Comparison of ENCODE assay signal across 1 cellular context in the genomic region with DNA sequence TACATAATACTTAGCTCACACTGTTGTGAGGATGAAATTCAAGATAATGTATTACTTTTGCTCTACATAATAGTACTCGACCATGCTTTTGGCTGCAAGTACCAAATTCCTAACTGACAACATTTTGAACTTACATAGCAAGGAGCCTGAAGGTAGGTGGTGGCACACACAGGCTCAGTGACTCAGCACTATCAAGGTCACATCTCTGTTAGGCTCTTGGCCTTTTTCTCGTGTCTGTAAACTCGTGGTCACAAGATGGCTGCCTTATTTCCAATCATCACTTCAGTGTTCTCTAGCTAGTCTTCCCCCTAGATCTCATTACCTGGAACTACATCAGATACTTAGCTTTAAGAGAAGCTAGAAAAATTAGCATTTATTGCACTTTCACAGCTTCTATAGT.
A peak's percentile ranks its signal among the peaks of the same experiment; 100 is the strongest.
TF ChIP-seq lines count a peak whose summit lies in the region.

No MANE protein-coding gene starts in this region.

TF ChIP-seq in K562, 482 proteins besides CTCF, POLR2A, EP300 and RAD21 (continued from another document):
- TF ChIP-seq, protein P1, sequence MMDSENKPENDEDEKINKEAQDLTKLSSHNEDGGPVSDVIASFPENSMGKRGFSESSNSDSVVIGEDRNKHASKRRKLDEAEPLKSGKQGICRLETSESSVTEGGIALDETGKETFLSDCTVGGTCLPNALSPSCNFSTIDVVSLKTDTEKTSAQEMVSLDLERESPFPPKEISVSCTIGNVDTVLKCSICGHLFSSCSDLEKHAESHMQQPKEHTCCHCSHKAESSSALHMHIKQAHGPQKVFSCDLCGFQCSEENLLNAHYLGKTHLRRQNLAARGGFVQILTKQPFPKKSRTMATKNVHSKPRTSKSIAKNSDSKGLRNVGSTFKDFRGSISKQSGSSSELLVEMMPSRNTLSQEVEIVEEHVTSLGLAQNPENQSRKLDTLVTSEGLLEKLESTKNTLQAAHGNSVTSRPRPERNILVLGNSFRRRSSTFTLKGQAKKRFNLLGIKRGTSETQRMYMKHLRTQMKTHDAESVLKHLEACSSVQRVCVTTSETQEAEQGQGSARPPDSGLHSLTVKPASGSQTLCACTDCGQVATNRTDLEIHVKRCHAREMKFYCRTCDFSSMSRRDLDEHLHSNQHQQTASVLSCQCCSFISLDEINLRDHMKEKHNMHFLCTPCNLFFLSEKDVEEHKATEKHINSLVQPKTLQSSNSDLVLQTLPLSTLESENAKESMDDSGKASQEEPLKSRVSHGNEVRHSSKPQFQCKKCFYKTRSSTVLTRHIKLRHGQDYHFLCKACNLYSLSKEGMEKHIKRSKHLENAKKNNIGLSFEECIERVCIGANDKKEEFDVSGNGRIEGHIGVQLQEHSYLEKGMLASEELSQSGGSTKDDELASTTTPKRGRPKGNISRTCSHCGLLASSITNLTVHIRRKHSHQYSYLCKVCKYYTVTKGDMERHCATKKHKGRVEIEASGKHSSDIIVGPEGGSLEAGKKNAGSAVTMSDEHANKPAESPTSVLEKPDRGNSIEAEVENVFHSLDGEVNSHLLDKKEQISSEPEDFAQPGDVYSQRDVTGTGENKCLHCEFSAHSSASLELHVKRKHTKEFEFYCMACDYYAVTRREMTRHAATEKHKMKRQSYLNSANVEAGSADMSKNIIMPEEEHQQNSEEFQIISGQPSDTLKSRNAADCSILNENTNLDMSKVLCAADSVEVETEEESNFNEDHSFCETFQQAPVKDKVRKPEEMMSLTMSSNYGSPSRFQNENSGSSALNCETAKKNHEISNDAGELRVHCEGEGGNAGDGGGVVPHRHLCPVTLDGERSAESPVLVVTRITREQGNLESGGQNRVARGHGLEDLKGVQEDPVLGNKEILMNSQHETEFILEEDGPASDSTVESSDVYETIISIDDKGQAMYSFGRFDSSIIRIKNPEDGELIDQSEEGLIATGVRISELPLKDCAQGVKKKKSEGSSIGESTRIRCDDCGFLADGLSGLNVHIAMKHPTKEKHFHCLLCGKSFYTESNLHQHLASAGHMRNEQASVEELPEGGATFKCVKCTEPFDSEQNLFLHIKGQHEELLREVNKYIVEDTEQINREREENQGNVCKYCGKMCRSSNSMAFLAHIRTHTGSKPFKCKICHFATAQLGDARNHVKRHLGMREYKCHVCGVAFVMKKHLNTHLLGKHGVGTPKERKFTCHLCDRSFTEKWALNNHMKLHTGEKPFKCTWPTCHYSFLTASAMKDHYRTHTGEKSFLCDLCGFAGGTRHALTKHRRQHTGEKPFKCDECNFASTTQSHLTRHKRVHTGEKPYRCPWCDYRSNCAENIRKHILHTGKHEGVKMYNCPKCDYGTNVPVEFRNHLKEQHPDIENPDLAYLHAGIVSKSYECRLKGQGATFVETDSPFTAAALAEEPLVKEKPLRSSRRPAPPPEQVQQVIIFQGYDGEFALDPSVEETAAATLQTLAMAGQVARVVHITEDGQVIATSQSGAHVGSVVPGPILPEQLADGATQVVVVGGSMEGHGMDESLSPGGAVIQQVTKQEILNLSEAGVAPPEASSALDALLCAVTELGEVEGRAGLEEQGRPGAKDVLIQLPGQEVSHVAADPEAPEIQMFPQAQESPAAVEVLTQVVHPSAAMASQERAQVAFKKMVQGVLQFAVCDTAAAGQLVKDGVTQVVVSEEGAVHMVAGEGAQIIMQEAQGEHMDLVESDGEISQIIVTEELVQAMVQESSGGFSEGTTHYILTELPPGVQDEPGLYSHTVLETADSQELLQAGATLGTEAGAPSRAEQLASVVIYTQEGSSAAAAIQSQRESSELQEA (IDR thresholded peaks at IDR 0.05; ENCODE audit: low read depth): no peak
- TF ChIP-seq CBX2 (IDR thresholded peaks at IDR 0.05; ENCODE audit: insufficient read depth, low read length, poor library complexity, severe bottlenecking) (no peak), RBM14 (IDR thresholded peaks at IDR 0.05; ENCODE audit: borderline replicate concordance, insufficient read depth, low read depth, low read length) (no peak), JUND (IDR thresholded peaks at IDR 0.05; ENCODE audit: borderline replicate concordance, low read depth, low read length) (no peak), JUND (tag; IDR thresholded peaks at IDR 0.05; ENCODE audit: borderline replicate concordance, low read depth, low read length) (no peak), NCOA1 (IDR thresholded peaks at IDR 0.05; ENCODE audit: low read depth) (no peak), DMBX1 (CRISPR knock-in tag; IDR thresholded peaks at IDR 0.05; ENCODE audit: borderline replicate concordance) (peak; percentile 55; the same call in 1 of the 2 replicates), NFE2L1 (tag; IDR thresholded peaks at IDR 0.05; ENCODE audit: borderline replicate concordance, low read depth) (peak; percentile 64), ZKSCAN8 (CRISPR knock-in tag; IDR thresholded peaks at IDR 0.05) (no peak), FOXJ2 (tag; IDR thresholded peaks at IDR 0.05) (no peak), POLR2AphosphoS2 (IDR thresholded peaks at IDR 0.05; ENCODE audit: low read length) (no peak), MAFK (IDR thresholded peaks at IDR 0.05; ENCODE audit: low read length) (0 out of 2 replicates have a peak, but pooled peaks have one; percentile 30), CBX8 (IDR thresholded peaks at IDR 0.05; ENCODE audit: borderline replicate concordance, extremely low read depth, low read depth, low read length, poor library complexity, severe bottlenecking) (no peak), MYBL2 (IDR thresholded peaks at IDR 0.05; ENCODE audit: low read depth) (0 out of 2 replicates have a peak, but pooled peaks have one; percentile 9), MYBL2 (CRISPR knock-in tag; IDR thresholded peaks at IDR 0.05; ENCODE audit: borderline replicate concordance) (no peak), ZNF121 (CRISPR knock-in tag; conservative IDR thresholded peaks at IDR 0.05) (no peak), ELF4 (CRISPR knock-in tag; IDR thresholded peaks at IDR 0.05) (no peak), TAF15 (IDR thresholded peaks at IDR 0.05; ENCODE audit: low read depth, low read length) (no peak), NFIC (IDR thresholded peaks at IDR 0.05) (no peak), E2F3 (CRISPR knock-in tag; IDR thresholded peaks at IDR 0.05) (no peak), MYNN (IDR thresholded peaks at IDR 0.05) (no peak), MYNN (CRISPR knock-in tag; IDR thresholded peaks at IDR 0.05) (no peak), TAF7 (tag; IDR thresholded peaks at IDR 0.05) (no peak), SMAD1 (IDR thresholded peaks at IDR 0.05; ENCODE audit: low read depth, low read length, partially characterized antibody) (no peak), FOXP1 (CRISPR knock-in tag; IDR thresholded peaks at IDR 0.05) (no peak), GATA2 (CRISPR knock-in tag; IDR thresholded peaks at IDR 0.05) (no peak), ZNF316 (IDR thresholded peaks at IDR 0.05) (peak; percentile 32), NFE2 (IDR thresholded peaks at IDR 0.05; ENCODE audit: low read depth) (peak; percentile 84), MED1 (CRISPR knock-in tag; IDR thresholded peaks at IDR 0.05; ENCODE audit: borderline replicate concordance) (no peak), TCF7 (IDR thresholded peaks at IDR 0.05; ENCODE audit: borderline replicate concordance) (no peak), TOE1 (IDR thresholded peaks at IDR 0.05; ENCODE audit: borderline replicate concordance) (no peak), TOE1 (CRISPR knock-in tag; IDR thresholded peaks at IDR 0.05; ENCODE audit: borderline replicate concordance, low read depth) (no peak)
- TF ChIP-seq, protein P2, sequence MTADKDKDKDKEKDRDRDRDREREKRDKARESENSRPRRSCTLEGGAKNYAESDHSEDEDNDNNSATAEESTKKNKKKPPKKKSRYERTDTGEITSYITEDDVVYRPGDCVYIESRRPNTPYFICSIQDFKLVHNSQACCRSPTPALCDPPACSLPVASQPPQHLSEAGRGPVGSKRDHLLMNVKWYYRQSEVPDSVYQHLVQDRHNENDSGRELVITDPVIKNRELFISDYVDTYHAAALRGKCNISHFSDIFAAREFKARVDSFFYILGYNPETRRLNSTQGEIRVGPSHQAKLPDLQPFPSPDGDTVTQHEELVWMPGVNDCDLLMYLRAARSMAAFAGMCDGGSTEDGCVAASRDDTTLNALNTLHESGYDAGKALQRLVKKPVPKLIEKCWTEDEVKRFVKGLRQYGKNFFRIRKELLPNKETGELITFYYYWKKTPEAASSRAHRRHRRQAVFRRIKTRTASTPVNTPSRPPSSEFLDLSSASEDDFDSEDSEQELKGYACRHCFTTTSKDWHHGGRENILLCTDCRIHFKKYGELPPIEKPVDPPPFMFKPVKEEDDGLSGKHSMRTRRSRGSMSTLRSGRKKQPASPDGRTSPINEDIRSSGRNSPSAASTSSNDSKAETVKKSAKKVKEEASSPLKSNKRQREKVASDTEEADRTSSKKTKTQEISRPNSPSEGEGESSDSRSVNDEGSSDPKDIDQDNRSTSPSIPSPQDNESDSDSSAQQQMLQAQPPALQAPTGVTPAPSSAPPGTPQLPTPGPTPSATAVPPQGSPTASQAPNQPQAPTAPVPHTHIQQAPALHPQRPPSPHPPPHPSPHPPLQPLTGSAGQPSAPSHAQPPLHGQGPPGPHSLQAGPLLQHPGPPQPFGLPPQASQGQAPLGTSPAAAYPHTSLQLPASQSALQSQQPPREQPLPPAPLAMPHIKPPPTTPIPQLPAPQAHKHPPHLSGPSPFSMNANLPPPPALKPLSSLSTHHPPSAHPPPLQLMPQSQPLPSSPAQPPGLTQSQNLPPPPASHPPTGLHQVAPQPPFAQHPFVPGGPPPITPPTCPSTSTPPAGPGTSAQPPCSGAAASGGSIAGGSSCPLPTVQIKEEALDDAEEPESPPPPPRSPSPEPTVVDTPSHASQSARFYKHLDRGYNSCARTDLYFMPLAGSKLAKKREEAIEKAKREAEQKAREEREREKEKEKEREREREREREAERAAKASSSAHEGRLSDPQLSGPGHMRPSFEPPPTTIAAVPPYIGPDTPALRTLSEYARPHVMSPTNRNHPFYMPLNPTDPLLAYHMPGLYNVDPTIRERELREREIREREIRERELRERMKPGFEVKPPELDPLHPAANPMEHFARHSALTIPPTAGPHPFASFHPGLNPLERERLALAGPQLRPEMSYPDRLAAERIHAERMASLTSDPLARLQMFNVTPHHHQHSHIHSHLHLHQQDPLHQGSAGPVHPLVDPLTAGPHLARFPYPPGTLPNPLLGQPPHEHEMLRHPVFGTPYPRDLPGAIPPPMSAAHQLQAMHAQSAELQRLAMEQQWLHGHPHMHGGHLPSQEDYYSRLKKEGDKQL (CRISPR knock-in tag; IDR thresholded peaks at IDR 0.05; ENCODE audit: borderline replicate concordance): no peak
- TF ChIP-seq, protein P3, sequence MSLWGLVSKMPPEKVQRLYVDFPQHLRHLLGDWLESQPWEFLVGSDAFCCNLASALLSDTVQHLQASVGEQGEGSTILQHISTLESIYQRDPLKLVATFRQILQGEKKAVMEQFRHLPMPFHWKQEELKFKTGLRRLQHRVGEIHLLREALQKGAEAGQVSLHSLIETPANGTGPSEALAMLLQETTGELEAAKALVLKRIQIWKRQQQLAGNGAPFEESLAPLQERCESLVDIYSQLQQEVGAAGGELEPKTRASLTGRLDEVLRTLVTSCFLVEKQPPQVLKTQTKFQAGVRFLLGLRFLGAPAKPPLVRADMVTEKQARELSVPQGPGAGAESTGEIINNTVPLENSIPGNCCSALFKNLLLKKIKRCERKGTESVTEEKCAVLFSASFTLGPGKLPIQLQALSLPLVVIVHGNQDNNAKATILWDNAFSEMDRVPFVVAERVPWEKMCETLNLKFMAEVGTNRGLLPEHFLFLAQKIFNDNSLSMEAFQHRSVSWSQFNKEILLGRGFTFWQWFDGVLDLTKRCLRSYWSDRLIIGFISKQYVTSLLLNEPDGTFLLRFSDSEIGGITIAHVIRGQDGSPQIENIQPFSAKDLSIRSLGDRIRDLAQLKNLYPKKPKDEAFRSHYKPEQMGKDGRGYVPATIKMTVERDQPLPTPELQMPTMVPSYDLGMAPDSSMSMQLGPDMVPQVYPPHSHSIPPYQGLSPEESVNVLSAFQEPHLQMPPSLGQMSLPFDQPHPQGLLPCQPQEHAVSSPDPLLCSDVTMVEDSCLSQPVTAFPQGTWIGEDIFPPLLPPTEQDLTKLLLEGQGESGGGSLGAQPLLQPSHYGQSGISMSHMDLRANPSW (CRISPR knock-in tag; IDR thresholded peaks at IDR 0.05): no peak
- TF ChIP-seq, protein P4, sequence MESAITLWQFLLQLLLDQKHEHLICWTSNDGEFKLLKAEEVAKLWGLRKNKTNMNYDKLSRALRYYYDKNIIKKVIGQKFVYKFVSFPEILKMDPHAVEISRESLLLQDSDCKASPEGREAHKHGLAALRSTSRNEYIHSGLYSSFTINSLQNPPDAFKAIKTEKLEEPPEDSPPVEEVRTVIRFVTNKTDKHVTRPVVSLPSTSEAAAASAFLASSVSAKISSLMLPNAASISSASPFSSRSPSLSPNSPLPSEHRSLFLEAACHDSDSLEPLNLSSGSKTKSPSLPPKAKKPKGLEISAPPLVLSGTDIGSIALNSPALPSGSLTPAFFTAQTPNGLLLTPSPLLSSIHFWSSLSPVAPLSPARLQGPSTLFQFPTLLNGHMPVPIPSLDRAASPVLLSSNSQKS (CRISPR knock-in tag; IDR thresholded peaks at IDR 0.05): no peak
- TF ChIP-seq, protein P5, sequence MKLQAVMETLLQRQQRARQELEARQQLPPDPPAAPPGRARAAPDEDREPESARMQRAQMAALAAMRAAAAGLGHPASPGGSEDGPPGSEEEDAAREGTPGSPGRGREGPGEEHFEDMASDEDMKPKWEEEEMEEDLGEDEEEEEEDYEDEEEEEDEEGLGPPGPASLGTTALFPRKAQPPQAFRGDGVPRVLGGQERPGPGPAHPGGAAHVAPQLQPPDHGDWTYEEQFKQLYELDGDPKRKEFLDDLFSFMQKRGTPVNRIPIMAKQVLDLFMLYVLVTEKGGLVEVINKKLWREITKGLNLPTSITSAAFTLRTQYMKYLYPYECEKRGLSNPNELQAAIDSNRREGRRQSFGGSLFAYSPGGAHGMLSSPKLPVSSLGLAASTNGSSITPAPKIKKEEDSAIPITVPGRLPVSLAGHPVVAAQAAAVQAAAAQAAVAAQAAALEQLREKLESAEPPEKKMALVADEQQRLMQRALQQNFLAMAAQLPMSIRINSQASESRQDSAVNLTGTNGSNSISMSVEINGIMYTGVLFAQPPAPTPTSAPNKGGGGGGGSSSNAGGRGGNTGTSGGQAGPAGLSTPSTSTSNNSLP (IDR thresholded peaks at IDR 0.05; ENCODE audit: borderline replicate concordance, low read depth, low read length): no peak
- TF ChIP-seq, protein P6, sequence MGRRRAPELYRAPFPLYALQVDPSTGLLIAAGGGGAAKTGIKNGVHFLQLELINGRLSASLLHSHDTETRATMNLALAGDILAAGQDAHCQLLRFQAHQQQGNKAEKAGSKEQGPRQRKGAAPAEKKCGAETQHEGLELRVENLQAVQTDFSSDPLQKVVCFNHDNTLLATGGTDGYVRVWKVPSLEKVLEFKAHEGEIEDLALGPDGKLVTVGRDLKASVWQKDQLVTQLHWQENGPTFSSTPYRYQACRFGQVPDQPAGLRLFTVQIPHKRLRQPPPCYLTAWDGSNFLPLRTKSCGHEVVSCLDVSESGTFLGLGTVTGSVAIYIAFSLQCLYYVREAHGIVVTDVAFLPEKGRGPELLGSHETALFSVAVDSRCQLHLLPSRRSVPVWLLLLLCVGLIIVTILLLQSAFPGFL (CRISPR knock-in tag; IDR thresholded peaks at IDR 0.05): no peak
